In genomic region chr9:12604154-12604825, GRCh38 we compare ENCODE assay signal across 1 cellular context.
TF ChIP-seq lines count a peak whose summit lies in the region.

No MANE protein-coding gene starts in this region.

TF ChIP-seq in HepG2, 621 proteins besides CTCF, POLR2A, EP300 and RAD21 (continued from another document):
- TF ChIP-seq, protein P1, sequence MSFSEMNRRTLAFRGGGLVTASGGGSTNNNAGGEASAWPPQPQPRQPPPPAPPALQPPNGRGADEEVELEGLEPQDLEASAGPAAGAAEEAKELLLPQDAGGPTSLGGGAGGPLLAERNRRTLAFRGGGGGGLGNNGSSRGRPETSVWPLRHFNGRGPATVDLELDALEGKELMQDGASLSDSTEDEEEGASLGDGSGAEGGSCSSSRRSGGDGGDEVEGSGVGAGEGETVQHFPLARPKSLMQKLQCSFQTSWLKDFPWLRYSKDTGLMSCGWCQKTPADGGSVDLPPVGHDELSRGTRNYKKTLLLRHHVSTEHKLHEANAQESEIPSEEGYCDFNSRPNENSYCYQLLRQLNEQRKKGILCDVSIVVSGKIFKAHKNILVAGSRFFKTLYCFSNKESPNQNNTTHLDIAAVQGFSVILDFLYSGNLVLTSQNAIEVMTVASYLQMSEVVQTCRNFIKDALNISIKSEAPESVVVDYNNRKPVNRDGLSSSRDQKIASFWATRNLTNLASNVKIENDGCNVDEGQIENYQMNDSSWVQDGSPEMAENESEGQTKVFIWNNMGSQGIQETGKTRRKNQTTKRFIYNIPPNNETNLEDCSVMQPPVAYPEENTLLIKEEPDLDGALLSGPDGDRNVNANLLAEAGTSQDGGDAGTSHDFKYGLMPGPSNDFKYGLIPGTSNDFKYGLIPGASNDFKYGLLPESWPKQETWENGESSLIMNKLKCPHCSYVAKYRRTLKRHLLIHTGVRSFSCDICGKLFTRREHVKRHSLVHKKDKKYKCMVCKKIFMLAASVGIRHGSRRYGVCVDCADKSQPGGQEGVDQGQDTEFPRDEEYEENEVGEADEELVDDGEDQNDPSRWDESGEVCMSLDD (CRISPR knock-in tag; IDR thresholded peaks at IDR 0.05; ENCODE audit: borderline replicate concordance): no peak
- TF ChIP-seq HNRNPLL (IDR thresholded peaks at IDR 0.05; ENCODE audit: low read depth, low read length, poor library complexity, severe bottlenecking) (no peak), ZNF234 (CRISPR knock-in tag; conservative IDR thresholded peaks at IDR 0.05) (no peak), KLF15 (CRISPR knock-in tag; IDR thresholded peaks at IDR 0.05; ENCODE audit: borderline replicate concordance) (no peak), RXRB (CRISPR knock-in tag; IDR thresholded peaks at IDR 0.05; ENCODE audit: borderline replicate concordance) (no peak)
- TF ChIP-seq, protein P2, sequence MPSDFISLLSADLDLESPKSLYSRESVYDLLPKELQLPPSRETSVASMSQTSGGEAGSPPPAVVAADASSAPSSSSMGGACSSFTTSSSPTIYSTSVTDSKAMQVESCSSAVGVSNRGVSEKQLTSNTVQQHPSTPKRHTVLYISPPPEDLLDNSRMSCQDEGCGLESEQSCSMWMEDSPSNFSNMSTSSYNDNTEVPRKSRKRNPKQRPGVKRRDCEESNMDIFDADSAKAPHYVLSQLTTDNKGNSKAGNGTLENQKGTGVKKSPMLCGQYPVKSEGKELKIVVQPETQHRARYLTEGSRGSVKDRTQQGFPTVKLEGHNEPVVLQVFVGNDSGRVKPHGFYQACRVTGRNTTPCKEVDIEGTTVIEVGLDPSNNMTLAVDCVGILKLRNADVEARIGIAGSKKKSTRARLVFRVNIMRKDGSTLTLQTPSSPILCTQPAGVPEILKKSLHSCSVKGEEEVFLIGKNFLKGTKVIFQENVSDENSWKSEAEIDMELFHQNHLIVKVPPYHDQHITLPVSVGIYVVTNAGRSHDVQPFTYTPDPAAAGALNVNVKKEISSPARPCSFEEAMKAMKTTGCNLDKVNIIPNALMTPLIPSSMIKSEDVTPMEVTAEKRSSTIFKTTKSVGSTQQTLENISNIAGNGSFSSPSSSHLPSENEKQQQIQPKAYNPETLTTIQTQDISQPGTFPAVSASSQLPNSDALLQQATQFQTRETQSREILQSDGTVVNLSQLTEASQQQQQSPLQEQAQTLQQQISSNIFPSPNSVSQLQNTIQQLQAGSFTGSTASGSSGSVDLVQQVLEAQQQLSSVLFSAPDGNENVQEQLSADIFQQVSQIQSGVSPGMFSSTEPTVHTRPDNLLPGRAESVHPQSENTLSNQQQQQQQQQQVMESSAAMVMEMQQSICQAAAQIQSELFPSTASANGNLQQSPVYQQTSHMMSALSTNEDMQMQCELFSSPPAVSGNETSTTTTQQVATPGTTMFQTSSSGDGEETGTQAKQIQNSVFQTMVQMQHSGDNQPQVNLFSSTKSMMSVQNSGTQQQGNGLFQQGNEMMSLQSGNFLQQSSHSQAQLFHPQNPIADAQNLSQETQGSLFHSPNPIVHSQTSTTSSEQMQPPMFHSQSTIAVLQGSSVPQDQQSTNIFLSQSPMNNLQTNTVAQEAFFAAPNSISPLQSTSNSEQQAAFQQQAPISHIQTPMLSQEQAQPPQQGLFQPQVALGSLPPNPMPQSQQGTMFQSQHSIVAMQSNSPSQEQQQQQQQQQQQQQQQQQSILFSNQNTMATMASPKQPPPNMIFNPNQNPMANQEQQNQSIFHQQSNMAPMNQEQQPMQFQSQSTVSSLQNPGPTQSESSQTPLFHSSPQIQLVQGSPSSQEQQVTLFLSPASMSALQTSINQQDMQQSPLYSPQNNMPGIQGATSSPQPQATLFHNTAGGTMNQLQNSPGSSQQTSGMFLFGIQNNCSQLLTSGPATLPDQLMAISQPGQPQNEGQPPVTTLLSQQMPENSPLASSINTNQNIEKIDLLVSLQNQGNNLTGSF (CRISPR knock-in tag; IDR thresholded peaks at IDR 0.05): no peak
- TF ChIP-seq, protein P3, sequence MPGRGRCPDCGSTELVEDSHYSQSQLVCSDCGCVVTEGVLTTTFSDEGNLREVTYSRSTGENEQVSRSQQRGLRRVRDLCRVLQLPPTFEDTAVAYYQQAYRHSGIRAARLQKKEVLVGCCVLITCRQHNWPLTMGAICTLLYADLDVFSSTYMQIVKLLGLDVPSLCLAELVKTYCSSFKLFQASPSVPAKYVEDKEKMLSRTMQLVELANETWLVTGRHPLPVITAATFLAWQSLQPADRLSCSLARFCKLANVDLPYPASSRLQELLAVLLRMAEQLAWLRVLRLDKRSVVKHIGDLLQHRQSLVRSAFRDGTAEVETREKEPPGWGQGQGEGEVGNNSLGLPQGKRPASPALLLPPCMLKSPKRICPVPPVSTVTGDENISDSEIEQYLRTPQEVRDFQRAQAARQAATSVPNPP (CRISPR knock-in tag; IDR thresholded peaks at IDR 0.05): no peak
- TF ChIP-seq, protein P4, sequence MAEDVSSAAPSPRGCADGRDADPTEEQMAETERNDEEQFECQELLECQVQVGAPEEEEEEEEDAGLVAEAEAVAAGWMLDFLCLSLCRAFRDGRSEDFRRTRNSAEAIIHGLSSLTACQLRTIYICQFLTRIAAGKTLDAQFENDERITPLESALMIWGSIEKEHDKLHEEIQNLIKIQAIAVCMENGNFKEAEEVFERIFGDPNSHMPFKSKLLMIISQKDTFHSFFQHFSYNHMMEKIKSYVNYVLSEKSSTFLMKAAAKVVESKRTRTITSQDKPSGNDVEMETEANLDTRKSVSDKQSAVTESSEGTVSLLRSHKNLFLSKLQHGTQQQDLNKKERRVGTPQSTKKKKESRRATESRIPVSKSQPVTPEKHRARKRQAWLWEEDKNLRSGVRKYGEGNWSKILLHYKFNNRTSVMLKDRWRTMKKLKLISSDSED (CRISPR knock-in tag; IDR thresholded peaks at IDR 0.05): no peak
TF ChIP-seq in HepG2: peak in this region for 0.
